Comparison of ENCODE assay signal across 9 cellular contexts in the genomic region with DNA sequence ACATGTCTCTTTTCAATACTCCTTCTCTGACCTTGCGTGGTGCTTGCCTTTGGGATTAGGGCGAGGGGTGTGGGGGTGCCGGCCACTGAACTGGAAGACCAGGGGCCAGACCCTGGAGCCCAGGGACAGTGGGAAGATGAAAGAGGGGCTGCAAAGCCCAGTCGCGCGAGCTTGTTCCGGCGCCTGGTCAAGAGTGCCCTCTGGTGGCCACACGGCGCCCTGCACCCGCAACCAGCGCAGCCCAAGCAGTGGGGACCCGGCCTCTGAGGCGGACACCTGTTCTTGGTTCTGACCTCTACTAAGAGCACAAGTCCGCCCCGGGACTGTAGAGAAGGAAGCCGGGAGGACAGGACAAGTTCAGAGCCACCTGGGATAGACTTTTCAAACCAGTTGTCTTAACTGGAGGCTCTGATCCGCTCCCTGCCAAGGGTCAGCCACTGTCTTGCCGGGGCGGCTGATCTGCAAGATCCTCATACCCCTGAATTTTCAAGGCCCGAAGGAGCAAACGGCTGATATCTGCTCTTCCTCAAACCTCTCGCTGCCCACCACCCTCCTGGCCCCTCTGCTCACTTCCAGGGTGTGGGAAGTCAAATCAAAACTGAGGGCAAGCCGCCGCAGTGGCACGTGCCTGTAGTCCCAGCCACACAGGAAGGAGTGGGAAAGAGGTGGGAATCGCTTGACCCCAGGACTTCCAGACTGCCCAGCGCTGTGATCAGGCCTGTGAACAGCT. TPM values are rescaled to one million over a fixed set of nuclear protein-coding genes. Genes with fewer than 3 reads are reported as not detected.
DNase-seq lines count a peak whose midpoint lies in the region; ATAC-seq, FAIRE-seq and TF ChIP-seq lines count a peak whose summit lies in the region.
"Had no signal": no experiment of that assay in that cellular context is flagged by ENCODE, and none has a peak within 500 bp of the region (broad histone marks: within the 10 kb centered on the region; RNA-seq: fewer than 3 reads in every experiment).

No MANE protein-coding gene starts in this region.

- 0 to 15% methylated on average over 3 of the region's 28 CpGs for WGBS in gastroesophageal sphincter (ENCODE audit: low coverage in 1 of 2), 2 donors
- WGBS in pancreas, 2 donors, result 25 to 29% methylated on average over 28 of the region's 28 CpGs

- H3K4me3 ChIP-seq in gastroesophageal sphincter (peak overlapping the region in 1 of 2 donors; percentile 12), pancreas (no peak overlapping the region)

- no peaks in the 10 kb centered on the region for H3K9me3 ChIP-seq in gastroesophageal sphincter
- H3K9me3 ChIP-seq in pancreas, result no peaks in the 10 kb centered on the region

- no peak for FAIRE-seq in pancreas (lab: Jason Lieb, UNC)
- FAIRE-seq: G401.6 had no signal

- ATAC-seq in HG03175 (IDR thresholded peaks at IDR 0.05; ENCODE audit: unreplicated experiment) (peak; percentile 70), gastroesophageal sphincter (peak; percentile 71), pancreas (peak; percentile 84 to 99 (median 96))

- H3K27me3 ChIP-seq in gastroesophageal sphincter, result no peaks in the 10 kb centered on the region
- no peaks in the 10 kb centered on the region for H3K27me3 ChIP-seq in pancreas

- H3K27ac ChIP-seq in gastroesophageal sphincter (no peak overlapping the region), pancreas (no peak overlapping the region)

- intact Hi-C loops in pancreas (cut with DNase I), result loop anchor here in 2 of 3 donors (5.0 to 10.0 kb wide), 2 partner anchors 331 to 433 kb away; no protein-coding TSS in a partner anchor

- peak overlapping the region; percentile 39 for H3K4me3 Mint-ChIP-seq in type B pancreatic cell

- TF ChIP-seq CTCF in gastroesophageal sphincter (IDR thresholded peaks at IDR 0.05) (peak; percentile 95 to 100 (median 97)), pancreas (IDR thresholded peaks at IDR 0.05) (peak; percentile 97 to 99 (median 98)), type B pancreatic cell (conservative IDR thresholded peaks at IDR 0.05) (peak; percentile 100)

- peaks cover 4% of the 10 kb centered on the region for H3K4me1 Mint-ChIP-seq in type B pancreatic cell (ENCODE audit: unreplicated experiment)

- H3K4me1 ChIP-seq in gastroesophageal sphincter (peaks cover 0 to 8% (median 0%) of the 10 kb centered on the region in 3 donors), pancreas (no peaks in the 10 kb centered on the region)

- H3K27me3 Mint-ChIP-seq in type B pancreatic cell, result no peaks in the 10 kb centered on the region

- no peaks in the 10 kb centered on the region for H3K36me3 ChIP-seq in gastroesophageal sphincter
- no peaks in the 10 kb centered on the region for H3K36me3 ChIP-seq in pancreas

- no peaks in the 10 kb centered on the region for H3K36me3 Mint-ChIP-seq in type B pancreatic cell

- H3K9me3 Mint-ChIP-seq in type B pancreatic cell, result no peaks in the 10 kb centered on the region

- no peak for TF ChIP-seq POLR2A in gastroesophageal sphincter (IDR thresholded peaks at IDR 0.05)

- no peak for TF ChIP-seq EP300 in gastroesophageal sphincter (IDR thresholded peaks at IDR 0.05)

- no peak overlapping the region for H3K27ac Mint-ChIP-seq in type B pancreatic cell

- DNase-seq in NCI-H187 (lab: John Stamatoyannopoulos, UW), result peak; percentile 41 to 49
- no peak for DNase-seq in NCI-H187 treated with DMSO at 0.1 percent for 48 hours (lab: John Stamatoyannopoulos, UW)
- peak; percentile 38 for DNase-seq in RPMI7951 (ENCODE audit: low read depth)
- peak; percentile 48 for DNase-seq in activated T-helper 9 cell treated with anti-CD3 and anti-CD28 coated beads, Interleukin-2, amount 50 U/mL, for 16 hours (ENCODE audit: low read depth)
- DNase-seq in pancreas, result peak; percentile 37 to 95 (median 76)
- DNase-seq in type B pancreatic cell (ENCODE audit: extremely low spot score, unreplicated experiment), result peak; percentile 87

RNA-seq across cellular contexts. Expression of a gene that starts 14.9 kb away (rescaled TPM):
- total RNA-seq in RPMI7951 (2014; rRNA removed; shearing (Covaris generic)), result 55.7 and 56.4 TPM in 2 replicates
- 10 to 100 TPM; 31.1 to 57.0 (median 48.1) TPM for total RNA-seq in gastroesophageal sphincter
- 10 to 100 TPM; 15.2 to 30.9 (median 25.3) TPM for total RNA-seq in pancreas
- polyA plus RNA-seq in pancreas, result 10 to 100 TPM in 1 of 2 donors, 1 to 10 TPM in 1; 4.3 to 11.4 TPM
- 79.3 and 138 TPM in 2 replicates for total RNA-seq in type B pancreatic cell (ENCODE audit: low replicate concordance)
